ENCODE assay signal across 1 cellular context in the genomic region with DNA sequence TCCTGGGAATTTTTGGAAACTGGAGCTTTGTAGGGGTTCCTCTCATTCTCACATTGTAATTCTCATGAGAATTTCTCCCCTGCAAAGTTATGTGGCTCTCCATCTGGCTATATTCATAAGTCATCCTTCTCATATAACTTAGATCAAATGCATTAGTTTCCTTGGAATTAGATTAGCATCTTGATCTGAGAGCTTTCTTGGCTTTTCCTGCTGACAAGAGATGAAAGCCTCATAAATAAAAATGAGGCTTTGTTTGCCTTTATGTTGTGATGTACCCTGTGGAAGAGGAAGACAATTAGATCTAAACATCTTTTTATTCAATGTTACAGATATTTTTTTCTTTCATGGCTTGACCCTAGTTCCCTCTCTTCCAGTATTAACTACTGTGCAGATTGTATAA.
TF ChIP-seq lines count a peak whose summit lies in the region.

No MANE protein-coding gene starts in this region.

TF ChIP-seq in SK-N-SH treated with all-trans-retinoic acid at 6 μM for 48 hours, 23 proteins besides CTCF, POLR2A, EP300 and RAD21 (continued from another document):
- TF ChIP-seq, protein P1, sequence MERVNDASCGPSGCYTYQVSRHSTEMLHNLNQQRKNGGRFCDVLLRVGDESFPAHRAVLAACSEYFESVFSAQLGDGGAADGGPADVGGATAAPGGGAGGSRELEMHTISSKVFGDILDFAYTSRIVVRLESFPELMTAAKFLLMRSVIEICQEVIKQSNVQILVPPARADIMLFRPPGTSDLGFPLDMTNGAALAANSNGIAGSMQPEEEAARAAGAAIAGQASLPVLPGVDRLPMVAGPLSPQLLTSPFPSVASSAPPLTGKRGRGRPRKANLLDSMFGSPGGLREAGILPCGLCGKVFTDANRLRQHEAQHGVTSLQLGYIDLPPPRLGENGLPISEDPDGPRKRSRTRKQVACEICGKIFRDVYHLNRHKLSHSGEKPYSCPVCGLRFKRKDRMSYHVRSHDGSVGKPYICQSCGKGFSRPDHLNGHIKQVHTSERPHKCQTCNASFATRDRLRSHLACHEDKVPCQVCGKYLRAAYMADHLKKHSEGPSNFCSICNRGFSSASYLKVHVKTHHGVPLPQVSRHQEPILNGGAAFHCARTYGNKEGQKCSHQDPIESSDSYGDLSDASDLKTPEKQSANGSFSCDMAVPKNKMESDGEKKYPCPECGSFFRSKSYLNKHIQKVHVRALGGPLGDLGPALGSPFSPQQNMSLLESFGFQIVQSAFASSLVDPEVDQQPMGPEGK (CRISPR knock-in tag; IDR thresholded peaks at IDR 0.05; ENCODE audit: borderline replicate concordance), result peak; percentile 96
- TF ChIP-seq ZC3H10 (CRISPR knock-in tag; IDR thresholded peaks at IDR 0.05) (peak; percentile 97), TOX (CRISPR knock-in tag; IDR thresholded peaks at IDR 0.05; ENCODE audit: borderline replicate concordance) (peak; percentile 16; the same call in 1 of the 2 replicates), ZNF565 (CRISPR knock-in tag; conservative IDR thresholded peaks at IDR 0.05; ENCODE audit: low read depth) (no peak), RARB (CRISPR knock-in tag; IDR thresholded peaks at IDR 0.05) (0 out of 2 replicates have a peak, but pooled peaks have one; percentile 16), PPARA (CRISPR knock-in tag; IDR thresholded peaks at IDR 0.05; ENCODE audit: borderline replicate concordance) (no peak), TSHZ2 (CRISPR knock-in tag; IDR thresholded peaks at IDR 0.05) (no peak), CSDC2 (CRISPR knock-in tag; IDR thresholded peaks at IDR 0.05) (no peak)
- TF ChIP-seq, protein P2, sequence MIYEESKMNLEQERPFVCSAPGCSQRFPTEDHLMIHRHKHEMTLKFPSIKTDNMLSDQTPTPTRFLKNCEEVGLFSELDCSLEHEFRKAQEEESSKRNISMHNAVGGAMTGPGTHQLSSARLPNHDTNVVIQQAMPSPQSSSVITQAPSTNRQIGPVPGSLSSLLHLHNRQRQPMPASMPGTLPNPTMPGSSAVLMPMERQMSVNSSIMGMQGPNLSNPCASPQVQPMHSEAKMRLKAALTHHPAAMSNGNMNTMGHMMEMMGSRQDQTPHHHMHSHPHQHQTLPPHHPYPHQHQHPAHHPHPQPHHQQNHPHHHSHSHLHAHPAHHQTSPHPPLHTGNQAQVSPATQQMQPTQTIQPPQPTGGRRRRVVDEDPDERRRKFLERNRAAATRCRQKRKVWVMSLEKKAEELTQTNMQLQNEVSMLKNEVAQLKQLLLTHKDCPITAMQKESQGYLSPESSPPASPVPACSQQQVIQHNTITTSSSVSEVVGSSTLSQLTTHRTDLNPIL (CRISPR knock-in tag; IDR thresholded peaks at IDR 0.05; ENCODE audit: low read depth), result 0 out of 2 replicates have a peak, but pooled peaks have one; percentile 31
- TF ChIP-seq, protein P3, sequence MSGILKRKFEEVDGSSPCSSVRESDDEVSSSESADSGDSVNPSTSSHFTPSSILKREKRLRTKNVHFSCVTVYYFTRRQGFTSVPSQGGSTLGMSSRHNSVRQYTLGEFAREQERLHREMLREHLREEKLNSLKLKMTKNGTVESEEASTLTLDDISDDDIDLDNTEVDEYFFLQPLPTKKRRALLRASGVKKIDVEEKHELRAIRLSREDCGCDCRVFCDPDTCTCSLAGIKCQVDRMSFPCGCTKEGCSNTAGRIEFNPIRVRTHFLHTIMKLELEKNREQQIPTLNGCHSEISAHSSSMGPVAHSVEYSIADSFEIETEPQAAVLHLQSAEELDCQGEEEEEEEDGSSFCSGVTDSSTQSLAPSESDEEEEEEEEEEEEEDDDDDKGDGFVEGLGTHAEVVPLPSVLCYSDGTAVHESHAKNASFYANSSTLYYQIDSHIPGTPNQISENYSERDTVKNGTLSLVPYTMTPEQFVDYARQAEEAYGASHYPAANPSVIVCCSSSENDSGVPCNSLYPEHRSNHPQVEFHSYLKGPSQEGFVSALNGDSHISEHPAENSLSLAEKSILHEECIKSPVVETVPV (CRISPR knock-in tag; IDR thresholded peaks at IDR 0.05), result no peak
TF ChIP-seq in SK-N-SH treated with all-trans-retinoic acid at 6 μM for 48 hours: peak in this region for 6.
